ENCODE assay signal across 8 cellular contexts in the genomic region with DNA sequence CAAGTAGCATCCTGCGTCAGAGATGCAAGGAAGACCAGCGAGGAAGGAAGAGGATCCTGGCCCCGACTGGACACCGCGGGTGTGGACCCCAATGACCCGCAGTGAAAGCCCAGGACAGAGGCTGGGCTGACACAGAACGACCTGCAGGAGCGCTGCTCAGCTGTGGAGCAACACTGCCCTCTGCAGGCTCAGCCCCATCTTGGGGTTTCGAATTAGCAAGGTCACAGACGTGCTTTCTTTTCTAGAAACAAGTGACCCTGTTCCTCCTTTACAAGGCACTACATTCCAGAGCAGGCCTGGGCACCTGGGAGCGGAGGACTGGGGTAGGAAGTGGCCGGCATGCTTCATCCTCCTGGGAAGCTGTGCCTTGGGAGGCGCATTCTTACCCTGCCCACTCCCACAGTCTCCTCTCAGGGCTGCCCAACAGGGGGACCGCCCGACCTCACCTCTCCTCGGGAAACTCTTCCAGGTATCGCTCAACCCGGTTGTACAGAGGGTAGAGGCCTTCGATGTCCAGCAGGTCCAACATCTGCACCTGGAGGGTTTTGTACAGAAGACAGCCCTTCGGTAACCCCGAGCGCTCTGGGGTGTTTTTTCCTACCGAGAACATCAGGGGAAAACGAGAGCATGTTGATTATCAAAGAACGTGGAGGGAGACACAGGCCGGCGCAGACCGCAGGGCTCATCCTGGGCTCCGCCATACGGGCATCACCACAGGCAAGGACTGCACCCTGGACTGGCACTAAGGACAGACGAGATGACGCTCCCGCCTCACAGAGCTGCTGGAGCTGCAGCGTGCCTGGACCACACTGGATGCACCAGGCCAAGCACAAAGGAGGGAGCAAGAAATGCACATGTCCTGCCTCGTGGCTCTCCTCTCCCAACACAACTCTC. TPM values are rescaled to one million over a fixed set of nuclear protein-coding genes. Genes with fewer than 3 reads are reported as not detected.
DNase-seq lines count a peak whose midpoint lies in the region; ATAC-seq and TF ChIP-seq lines count a peak whose summit lies in the region.

No MANE protein-coding gene starts in this region.

- TF ChIP-seq CTCF in A673 (conservative IDR thresholded peaks at IDR 0.05; ENCODE audit: low read depth, low read length) (peak; percentile 93), WTC11 (IDR thresholded peaks at IDR 0.05) (peak; percentile 87), mammary epithelial cell (conservative IDR thresholded peaks at IDR 0.05 in 1 of 2, IDR thresholded peaks at IDR 0.05 in 1 of 2; ENCODE audit: extremely low read depth in 1 of 2, insufficient read depth in 1 of 2, low read depth in 1 of 2, low read length in 2 of 2) (peak; percentile 94 to 98)

- WGBS in mammary epithelial cell (ENCODE audit: low coverage, missing lambda C conversion rate): 55% methylated on average over 24 of the region's 35 CpGs

- CTCF ChIA-PET in A673 (lab: Charles Lee): interaction anchor here (0.5 to 1.8 kb wide), 4 partner anchors 10 to 307 kb away, joined by 4 to 9 read pairs (median 4); no protein-coding TSS in a partner anchor
- CTCF ChIA-PET in WTC11 (lab: Charles Lee): interaction anchor here (0.6 to 2.0 kb wide), 8 partner anchors 18 to 494 kb away, joined by 3 to 5 read pairs (median 4); no protein-coding TSS in a partner anchor
- CTCF ChIA-PET in mammary epithelial cell (lab: Charles Lee; ENCODE audit: low non-redundant PET): no interaction called here

- H3K27ac ChIP-seq in A673 (ENCODE audit: low read depth, low read length, poor library complexity, severe bottlenecking) (no peak overlapping the region), mammary epithelial cell (ENCODE audit: insufficient read depth, low read depth, low read length) (no peak overlapping the region)

- no peak overlapping the region for H3K4me2 ChIP-seq in mammary epithelial cell (ENCODE audit: insufficient read depth, low read depth, low read length)

- DNase-seq in A673 (ENCODE audit: low spot score) (peak; percentile 66), NCI-H1105 (lab: John Stamatoyannopoulos, UW) (peak; percentile 8), WTC11 (ENCODE audit: low spot score) (peak; percentile 95), mammary epithelial cell (peak; percentile 44), islet precursor cell (peak; percentile 93)
- DNase-seq in stimulated activated CD4-positive, alpha-beta T cell treated with anti-CD3 and anti-CD28 coated beads, Interleukin-15, amount 100 ng/mL, for 48 hours (ENCODE audit: low read depth in 2 of 2): peak; percentile 44 to 57

- POLR2A ChIA-PET in A673 (lab: Charles Lee; ENCODE audit: low non-redundant PET) (no interaction called here), WTC11 (lab: Charles Lee) (no interaction called here)

- peaks cover 4% of the 10 kb centered on the region for H3K79me2 ChIP-seq in mammary epithelial cell (ENCODE audit: insufficient read depth, low read length)

- ATAC-seq in GM18498 (IDR thresholded peaks at IDR 0.05; ENCODE audit: unreplicated experiment) (peak; percentile 70), WTC11 (peak; percentile 97), HG02973 (IDR thresholded peaks at IDR 0.05; ENCODE audit: unreplicated experiment) (no peak)

- H3K27me3 ChIP-seq in A673 (replicated peaks; ENCODE audit: insufficient read depth, low read depth, low read length, poor library complexity) (no peaks in the 10 kb centered on the region), mammary epithelial cell (ENCODE audit: insufficient read depth, low read length) (no peaks in the 10 kb centered on the region)

- no peaks in the 10 kb centered on the region for H3K27me3 Mint-ChIP-seq in WTC11 (ENCODE audit: low read depth)

- H3K9me3 ChIP-seq in A673 (ENCODE audit: low read depth, low read length, poor library complexity, severe bottlenecking): no peaks in the 10 kb centered on the region
- H3K9me3 ChIP-seq in mammary epithelial cell (replicated peaks; ENCODE audit: insufficient read depth, low read length): no peaks in the 10 kb centered on the region

- no peaks in the 10 kb centered on the region for H3K9me3 Mint-ChIP-seq in WTC11

- H3K27ac Mint-ChIP-seq in WTC11: peak overlapping the region; percentile 50

- H3K4me3 Mint-ChIP-seq in WTC11: no peak overlapping the region

- no TSS peak for BruUV-seq in A673 (replicated peaks; lab: Mats Ljungman, UMichigan)
- BruUV-seq in mammary epithelial cell (replicated peaks; lab: Mats Ljungman, UMichigan): no TSS peak

- H2AFZ ChIP-seq in mammary epithelial cell (ENCODE audit: low read depth, low read length): no peak overlapping the region

- in situ Hi-C loops in mammary epithelial cell (cut with MboI; ENCODE audit: low sequenced_read_pairs in 2 of 2): loop anchor here (10.0 to 25.0 kb wide), 4 partner anchors 152 to 500 kb away; a partner anchor contains a TSS

- H3K36me3 ChIP-seq in A673 (ENCODE audit: insufficient read depth, low read length, poor library complexity, severe bottlenecking): peaks cover 36% of the 10 kb centered on the region
- peaks cover 37% of the 10 kb centered on the region for H3K36me3 ChIP-seq in mammary epithelial cell (ENCODE audit: insufficient read depth, low read length)

- peaks cover 19% of the 10 kb centered on the region for H3K36me3 Mint-ChIP-seq in WTC11

- H3K4me3 ChIP-seq in A673 (ENCODE audit: low read depth, low read length, poor library complexity, severe bottlenecking) (no peak overlapping the region), mammary epithelial cell (replicated peaks in 1 of 3; ENCODE audit: insufficient read depth in 1 of 3, low read depth in 2 of 3, low read length in 3 of 3) (no peak overlapping the region)

- H3K9ac ChIP-seq in mammary epithelial cell (ENCODE audit: insufficient read depth, low read length): no peak overlapping the region

- no peaks in the 10 kb centered on the region for H4K20me1 ChIP-seq in mammary epithelial cell (ENCODE audit: insufficient read depth, low read length)

- intact Hi-C loops in A673 (cut with micrococcal nuclease; ENCODE audit: unreplicated experiment): loop anchor here (1.0 to 5.0 kb wide), 3 partner anchors 293 to 493 kb away; no protein-coding TSS in a partner anchor
- intact Hi-C loops in mammary epithelial cell (cut with micrococcal nuclease): loop anchor here (5.0 kb wide), 5 partner anchors 128 to 498 kb away; a partner anchor contains a TSS

- H3K4me1 ChIP-seq in A673 (ENCODE audit: insufficient read depth, low read length, poor library complexity, severe bottlenecking) (no peaks in the 10 kb centered on the region), mammary epithelial cell (ENCODE audit: insufficient read depth, low read length) (no peaks in the 10 kb centered on the region)

- no peaks in the 10 kb centered on the region for H3K4me1 Mint-ChIP-seq in WTC11

- dilution Hi-C loops in mammary epithelial cell (cut with HindIII; ENCODE audit: low sequenced_read_pairs): no loop called here

TF ChIP-seq in WTC11, 78 proteins besides CTCF, POLR2A, EP300 and RAD21:
- 0 out of 2 replicates have a peak, but pooled peaks have one; percentile 7 for TF ChIP-seq ZNF232 (CRISPR knock-in tag; IDR thresholded peaks at IDR 0.05)
- TF ChIP-seq, protein P1, sequence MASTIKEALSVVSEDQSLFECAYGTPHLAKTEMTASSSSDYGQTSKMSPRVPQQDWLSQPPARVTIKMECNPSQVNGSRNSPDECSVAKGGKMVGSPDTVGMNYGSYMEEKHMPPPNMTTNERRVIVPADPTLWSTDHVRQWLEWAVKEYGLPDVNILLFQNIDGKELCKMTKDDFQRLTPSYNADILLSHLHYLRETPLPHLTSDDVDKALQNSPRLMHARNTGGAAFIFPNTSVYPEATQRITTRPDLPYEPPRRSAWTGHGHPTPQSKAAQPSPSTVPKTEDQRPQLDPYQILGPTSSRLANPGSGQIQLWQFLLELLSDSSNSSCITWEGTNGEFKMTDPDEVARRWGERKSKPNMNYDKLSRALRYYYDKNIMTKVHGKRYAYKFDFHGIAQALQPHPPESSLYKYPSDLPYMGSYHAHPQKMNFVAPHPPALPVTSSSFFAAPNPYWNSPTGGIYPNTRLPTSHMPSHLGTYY (CRISPR knock-in tag; IDR thresholded peaks at IDR 0.05): no peak
- TF ChIP-seq, protein P2, sequence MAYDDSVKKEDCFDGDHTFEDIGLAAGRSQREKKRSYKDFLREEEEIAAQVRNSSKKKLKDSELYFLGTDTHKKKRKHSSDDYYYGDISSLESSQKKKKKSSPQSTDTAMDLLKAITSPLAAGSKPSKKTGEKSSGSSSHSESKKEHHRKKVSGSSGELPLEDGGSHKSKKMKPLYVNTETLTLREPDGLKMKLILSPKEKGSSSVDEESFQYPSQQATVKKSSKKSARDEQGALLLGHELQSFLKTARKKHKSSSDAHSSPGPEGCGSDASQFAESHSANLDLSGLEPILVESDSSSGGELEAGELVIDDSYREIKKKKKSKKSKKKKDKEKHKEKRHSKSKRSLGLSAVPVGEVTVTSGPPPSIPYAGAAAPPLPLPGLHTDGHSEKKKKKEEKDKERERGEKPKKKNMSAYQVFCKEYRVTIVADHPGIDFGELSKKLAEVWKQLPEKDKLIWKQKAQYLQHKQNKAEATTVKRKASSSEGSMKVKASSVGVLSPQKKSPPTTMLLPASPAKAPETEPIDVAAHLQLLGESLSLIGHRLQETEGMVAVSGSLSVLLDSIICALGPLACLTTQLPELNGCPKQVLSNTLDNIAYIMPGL (CRISPR knock-in tag; IDR thresholded peaks at IDR 0.05): peak; percentile 56; the same call in 1 of the 2 replicates
TF ChIP-seq in WTC11: peak in this region for 2.

RNA-seq across cellular contexts. Expression of a gene that starts 35.0 kb away (rescaled TPM):
- total RNA-seq in A673 (2021) (11.4 and 14.0 TPM in 2 replicates), WTC11 (2021) (8.1 to 9.4 TPM (median 8.6 TPM) in 3 replicates), mammary epithelial cell (10 to 100 TPM; 13.4 to 25.0 TPM)
- polyA plus RNA-seq in mammary epithelial cell: 25.2 TPM
- 48.0 TPM for polyA minus RNA-seq in mammary epithelial cell

Comparison
In these comparisons a context has a peak if more than half of its experiments do, and no peak if none do; other contexts are left out.
1. DNase-seq: peak in every context shown above with its lines; median percentile 95 in WTC11; 93 in islet precursor cell; 66 in A673; 50 in stimulated activated CD4-positive, alpha-beta T cell treated with anti-CD3 and anti-CD28 coated beads, Interleukin-15, amount 100 ng/mL, for 48 hours; 44 in mammary epithelial cell; 8 in NCI-H1105.